9 cellular contexts compared by ENCODE assay signal in the genomic region with DNA sequence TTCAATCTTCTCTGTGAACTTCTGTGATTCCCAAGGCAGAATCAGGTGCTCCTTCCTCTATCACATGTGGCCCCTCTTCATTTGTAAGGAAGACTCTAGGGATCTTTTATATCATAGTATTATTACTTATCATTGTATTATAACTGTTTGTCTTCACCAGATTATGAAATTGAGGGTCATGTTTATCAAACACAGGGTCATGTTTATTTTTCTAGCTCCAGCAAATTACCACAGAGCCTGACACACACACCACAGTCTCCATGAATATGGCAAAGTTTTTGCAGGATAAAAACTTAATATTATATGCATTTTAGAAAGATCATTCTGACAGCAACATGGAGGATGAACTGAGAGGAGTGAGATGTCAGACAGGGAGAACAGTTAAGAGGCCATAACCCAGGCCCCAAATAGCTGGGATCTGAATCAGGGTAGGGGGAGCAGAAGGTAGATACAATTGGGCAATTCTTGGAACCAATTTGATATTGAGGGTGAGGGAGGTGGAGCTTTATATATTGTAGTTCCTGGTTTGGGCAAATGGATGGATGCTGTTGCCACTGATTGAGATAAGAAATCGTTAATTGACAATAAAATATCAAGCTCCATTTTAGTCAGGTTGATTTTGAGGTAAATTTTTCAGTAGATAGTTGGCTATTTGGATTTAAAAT.
"Had no signal": no experiment of that assay in that cellular context is flagged by ENCODE, and none has a peak within 500 bp of the region (broad histone marks: within the 10 kb centered on the region; RNA-seq: fewer than 3 reads in every experiment).

No MANE protein-coding gene starts in this region.

- H3K4me1 ChIP-seq: HAP-1 had no signal

- ATAC-seq: HCT116, K562 had no signal

- H3K4me3 ChIP-seq: GM23248, HAP-1, K562 had no signal

- H3K9ac ChIP-seq: GM23248 had no signal

- DNase-seq: GM23248, GOT3, H7, HFFc6, IMR-90 had no signal

- H3K27ac ChIP-seq: GM23248, HL-60 had no signal

- H3K9me3 ChIP-seq: HAP-1 had no signal

- H3K36me3 ChIP-seq: HAP-1 had no signal
